Comparison of ENCODE assay signal across 27 cellular contexts in genomic region chr15:99163271-99164062, GRCh38. TPM values are rescaled to one million over a fixed set of nuclear protein-coding genes. Genes with fewer than 3 reads are reported as not detected.
A peak's percentile ranks its signal among the peaks of the same experiment; 100 is the strongest.
DNase-seq lines count a peak whose midpoint lies in the region; ATAC-seq and TF ChIP-seq lines count a peak whose summit lies in the region.
"Had no signal": no experiment of that assay in that cellular context is flagged by ENCODE, and none has a peak within 500 bp of the region (broad histone marks: within the 10 kb centered on the region; RNA-seq: fewer than 3 reads in every experiment).

No MANE protein-coding gene starts in this region.

- H3K4me1 Mint-ChIP-seq in T-helper 1 cell treated with Interleukin-12 subunit alpha and Interleukin-12 subunit beta and Interleukin-4 antibody, amounts not matched to agents 30 μg/mL and 1 μg/mL, for 36 hours (ENCODE audit: low read depth) = peaks cover 23% of the 10 kb centered on the region
- H3K4me1 Mint-ChIP-seq in T-cell = peaks cover 15 to 22% (median 19%) of the 10 kb centered on the region in 3 donors
- H3K4me1 Mint-ChIP-seq in CD8-positive, alpha-beta T cell (ENCODE audit: low read depth) = peaks cover 2% of the 10 kb centered on the region

- no peaks in the 10 kb centered on the region for H3K9me3 ChIP-seq in sigmoid colon
- H3K9me3 ChIP-seq in Karpas-422 (ENCODE audit: low read length) = no peaks in the 10 kb centered on the region
- no peaks in the 10 kb centered on the region for H3K9me3 ChIP-seq in CD8-positive, alpha-beta T cell (ENCODE audit: low read length)
- H3K9me3 ChIP-seq: suprapubic skin had no signal

- no peak for TF ChIP-seq POLR2A in sigmoid colon (IDR thresholded peaks at IDR 0.05)

- no peak for TF ChIP-seq CTCF in sigmoid colon (IDR thresholded peaks at IDR 0.05)
- TF ChIP-seq CTCF in CD8-positive, alpha-beta T cell (IDR thresholded peaks at IDR 0.05) = no peak

- no peak overlapping the region for H3K4me3 Mint-ChIP-seq in T-helper 1 cell treated with Interleukin-12 subunit alpha and Interleukin-12 subunit beta and Interleukin-4 antibody, amounts not matched to agents 30 μg/mL and 1 μg/mL, for 36 hours
- H3K4me3 Mint-ChIP-seq in T-cell = no peak overlapping the region
- H3K4me3 Mint-ChIP-seq in CD8-positive, alpha-beta T cell = no peak overlapping the region
- H3K4me3 Mint-ChIP-seq: activated CD4-positive, alpha-beta T cell treated with anti-CD3 and anti-CD28 coated beads for 36 hours; activated naive CD8-positive, alpha-beta T cell; T-helper 2 cell treated with Interferon-gamma antibody and Interleukin-4, amounts not matched to agents 5 μg/mL and 100 μg/mL, for 36 hours had no signal

- no peak overlapping the region for H3K4me3 ChIP-seq in sigmoid colon
- no peak overlapping the region for H3K4me3 ChIP-seq in Karpas-422 (ENCODE audit: low read length)
- no peak overlapping the region for H3K4me3 ChIP-seq in CD8-positive, alpha-beta T cell (ENCODE audit: low read depth, low read length)
- H3K4me3 ChIP-seq: K562, PC-9, suprapubic skin had no signal

- H3K36me3 ChIP-seq in sigmoid colon (peaks cover 0 to 14% (median 0%) of the 10 kb centered on the region in 4 donors), Karpas-422 (ENCODE audit: insufficient read depth, low read length) (no peaks in the 10 kb centered on the region)
- H3K36me3 ChIP-seq in CD8-positive, alpha-beta T cell (ENCODE audit: insufficient read depth, low read length) = no peaks in the 10 kb centered on the region

- H4K20me1 ChIP-seq in Karpas-422 (ENCODE audit: insufficient read depth, low read depth, low read length) = no peaks in the 10 kb centered on the region

- H3K27me3 Mint-ChIP-seq in T-helper 1 cell treated with Interleukin-12 subunit alpha and Interleukin-12 subunit beta and Interleukin-4 antibody, amounts not matched to agents 30 μg/mL and 1 μg/mL, for 36 hours (ENCODE audit: low read depth) = no peaks in the 10 kb centered on the region
- H3K27me3 Mint-ChIP-seq in T-cell = no peaks in the 10 kb centered on the region
- H3K27me3 Mint-ChIP-seq in CD8-positive, alpha-beta T cell (ENCODE audit: low read depth) = no peaks in the 10 kb centered on the region
- H3K27me3 Mint-ChIP-seq: activated CD4-positive, alpha-beta T cell treated with anti-CD3 and anti-CD28 coated beads for 36 hours had no signal

- no peaks in the 10 kb centered on the region for H3K9me2 ChIP-seq in Karpas-422 (replicated peaks; ENCODE audit: insufficient read depth, low read length)

- DNase-seq in T-helper 1 cell (no peak), T-cell (no peak), kidney tubule cell (ENCODE audit: low spot score) (peak; percentile 46), sigmoid colon (no peak), UCSD-AML1 (lab: John Stamatoyannopoulos, UW; ENCODE audit: unreplicated experiment) (no peak), Karpas-422 (no peak)
- DNase-seq in CD8-positive, alpha-beta T cell = no peak
- DNase-seq: activated CD4-positive, alpha-beta T cell treated with anti-CD3 and anti-CD28 coated beads for 36 hours; activated effector memory CD4-positive, alpha-beta T cell treated with Interleukin-2 at 50 U/mL for 16 hours; effector CD4-positive, alpha-beta T cell; hippocampal formation; NCI-H1930; NCI-H524; PC-9; stimulated activated CD4-positive, alpha-beta T cell treated with anti-CD3 and anti-CD28 coated beads, Interleukin-4, amount 100 ng/mL, for 24 hours had no signal

- POLR2A ChIA-PET in T-cell (lab: Charles Lee) = interaction anchor here in 1 of 2 donors (0.5 kb wide), 1 partner anchor 70 kb away, joined by 3 read pairs; no protein-coding TSS in a partner anchor
- POLR2A ChIA-PET in CD8-positive, alpha-beta T cell (lab: Charles Lee) = no interaction called here

- no peaks in the 10 kb centered on the region for H3K79me2 ChIP-seq in Karpas-422 (ENCODE audit: low read length)

- CTCF ChIA-PET in T-cell (lab: Charles Lee) = no interaction called here
- CTCF ChIA-PET in CD8-positive, alpha-beta T cell (lab: Charles Lee) = no interaction called here

- intact Hi-C loops in sigmoid colon (cut with DNase I) = no loop called here
- intact Hi-C loops in CD8-positive, alpha-beta T cell (cut with DNase I, micrococcal nuclease) = no loop called here

- no peak overlapping the region for H3K9ac ChIP-seq in Karpas-422 (ENCODE audit: low read length)

- H3K4me1 ChIP-seq in sigmoid colon (peaks cover 0 to 37% (median 30%) of the 10 kb centered on the region in 4 donors), Karpas-422 (ENCODE audit: low read length) (peaks cover 4% of the 10 kb centered on the region; the same call in 1 of the 2 replicates)
- no peaks in the 10 kb centered on the region for H3K4me1 ChIP-seq in CD8-positive, alpha-beta T cell (ENCODE audit: insufficient read depth, low read length)
- H3K4me1 ChIP-seq: suprapubic skin had no signal

- peak overlapping the region; percentile 85 for H3K27ac Mint-ChIP-seq in T-helper 1 cell treated with Interleukin-12 subunit alpha and Interleukin-12 subunit beta and Interleukin-4 antibody, amounts not matched to agents 30 μg/mL and 1 μg/mL, for 36 hours
- peak overlapping the region; percentile 6 to 61 for H3K27ac Mint-ChIP-seq in T-cell
- H3K27ac Mint-ChIP-seq in CD8-positive, alpha-beta T cell = no peak overlapping the region
- H3K27ac Mint-ChIP-seq: activated CD4-positive, alpha-beta T cell treated with anti-CD3 and anti-CD28 coated beads for 36 hours; activated naive CD8-positive, alpha-beta T cell; T-helper 2 cell treated with Interferon-gamma antibody and Interleukin-4, amounts not matched to agents 5 μg/mL and 100 μg/mL, for 36 hours had no signal

- H3K27ac ChIP-seq in sigmoid colon = peak overlapping the region; percentile 92 to 97 (median 96)
- H3K27ac ChIP-seq in Karpas-422 (ENCODE audit: low read length) = no peak overlapping the region
- H3K27ac ChIP-seq in CD8-positive, alpha-beta T cell (ENCODE audit: low read depth, low read length) = no peak overlapping the region
- H3K27ac ChIP-seq: 22Rv1, C4-2B, epithelial cell of prostate, PC-9, suprapubic skin, VCaP had no signal

- TF ChIP-seq EP300 in sigmoid colon (IDR thresholded peaks at IDR 0.05) = no peak

- no peak overlapping the region for H2AFZ ChIP-seq in Karpas-422 (ENCODE audit: low read length)
- H2AFZ ChIP-seq: PC-9 had no signal

- no peaks in the 10 kb centered on the region for H3K27me3 ChIP-seq in sigmoid colon
- H3K27me3 ChIP-seq in Karpas-422 (ENCODE audit: low read length) = no peaks in the 10 kb centered on the region
- no peaks in the 10 kb centered on the region for H3K27me3 ChIP-seq in CD8-positive, alpha-beta T cell (ENCODE audit: insufficient read depth, low read length)
- H3K27me3 ChIP-seq: suprapubic skin had no signal

- no peaks in the 10 kb centered on the region for H3K9me3 Mint-ChIP-seq in T-helper 1 cell treated with Interleukin-12 subunit alpha and Interleukin-12 subunit beta and Interleukin-4 antibody, amounts not matched to agents 30 μg/mL and 1 μg/mL, for 36 hours
- no peaks in the 10 kb centered on the region for H3K9me3 Mint-ChIP-seq in T-cell
- H3K9me3 Mint-ChIP-seq in CD8-positive, alpha-beta T cell = no peaks in the 10 kb centered on the region
- H3K9me3 Mint-ChIP-seq: T-helper 2 cell treated with Interferon-gamma antibody and Interleukin-4, amounts not matched to agents 5 μg/mL and 100 μg/mL, for 36 hours had no signal

- H3K4me2 ChIP-seq in Karpas-422 (ENCODE audit: low read depth, low read length, poor library complexity, severe bottlenecking) = no peak overlapping the region
- H3K4me2 ChIP-seq: PC-9 had no signal

- H3K36me3 Mint-ChIP-seq in T-helper 1 cell treated with Interleukin-12 subunit alpha and Interleukin-12 subunit beta and Interleukin-4 antibody, amounts not matched to agents 30 μg/mL and 1 μg/mL, for 36 hours (ENCODE audit: low read depth) = peaks cover 1% of the 10 kb centered on the region
- H3K36me3 Mint-ChIP-seq in T-cell = no peaks in the 10 kb centered on the region
- no peaks in the 10 kb centered on the region for H3K36me3 Mint-ChIP-seq in CD8-positive, alpha-beta T cell
- H3K36me3 Mint-ChIP-seq: activated naive CD8-positive, alpha-beta T cell had no signal

- peak in 1 of 4 experiments; percentile 64 for ATAC-seq in T-cell (replicated peaks in 1 of 4)
- ATAC-seq in CD8-positive, alpha-beta T cell = no peak
- ATAC-seq: activated CD4-positive, alpha-beta T cell treated with anti-CD3 and anti-CD28 coated beads for 36 hours; K562; left lobe of liver; Right ventricle myocardium inferior; SK-N-SH treated with all-trans-retinoic acid at 6 μM for 48 hours had no signal

- WGBS in sigmoid colon, 2 donors = 39 to 79% methylated on average over 4 of the region's 4 CpGs

RNA-seq across cellular contexts. Expression of gene SYNM, which starts 58.6 kb away (rescaled TPM):
- total RNA-seq in T-cell (1 to 10 TPM; 3.7 to 7.3 (median 4.2) TPM), sigmoid colon (1,000 to 10,000 TPM in 3 of 4 donors, 100 to 1,000 TPM in 1; 731 to 1,357 (median 1,117) TPM)
- polyA plus RNA-seq in sigmoid colon = 10 to 100 TPM in 1 of 3 donors, 1 to 10 TPM in 1, under 1 TPM in 1; 0.69 to 31.9 (median 9.0) TPM
- total RNA-seq in Karpas-422 (2014; rRNA removed; shearing (Covaris generic); ENCODE audit: low replicate concordance) = not detected in 2 replicates
- total RNA-seq in CD8-positive, alpha-beta T cell = 1 to 10 TPM; 3.3 to 3.9 TPM

Comparison
In these comparisons a context has a peak if more than half of its experiments do, and no peak if none do; other contexts are left out.
1. H3K27ac ChIP-seq: peak in sigmoid colon (4 of 4); none in Karpas-422 (single experiment) and CD8-positive, alpha-beta T cell (single experiment).
2. RNA of gene SYNM, which starts 58.6 kb away (total RNA-seq): 731 to 1,357 TPM in sigmoid colon; 3.7 to 7.3 TPM in T-cell, 3.3 to 3.9 TPM in CD8-positive, alpha-beta T cell and not detected in Karpas-422; every median in the first group is over 10 times any median in the second.